In genomic region chr10:26335574-26336093, GRCh38 we compare ENCODE assay signal across 9 cellular contexts.
A peak's percentile ranks its signal among the peaks of the same experiment; 100 is the strongest.
DNase-seq lines count a peak whose midpoint lies in the region; ATAC-seq and TF ChIP-seq lines count a peak whose summit lies in the region.
"Had no signal": no experiment of that assay in that cellular context is flagged by ENCODE, and none has a peak within 500 bp of the region (broad histone marks: within the 10 kb centered on the region; RNA-seq: fewer than 3 reads in every experiment).

No MANE protein-coding gene starts in this region.

- H3K36me3 ChIP-seq in MG63 = no peaks in the 10 kb centered on the region

- H3K27ac Mint-ChIP-seq in immature natural killer cell = peak overlapping the region in 4 of 6 donors; percentile 20 to 72 (median 64)
- H3K27ac Mint-ChIP-seq: brain had no signal

- H3K36me3 Mint-ChIP-seq in immature natural killer cell = peaks cover 0 to 6% (median 3%) of the 10 kb centered on the region in 3 donors

- TF ChIP-seq CTCF in GM13976 (IDR thresholded peaks at IDR 0.05; ENCODE audit: borderline replicate concordance, control extremely low read depth, extremely low read depth, insufficient read depth, missing control alignments) (no peak), HL-60 (IDR thresholded peaks at IDR 0.05; ENCODE audit: insufficient read depth, low read length) (no peak)

- H3K4me1 Mint-ChIP-seq in immature natural killer cell = peaks cover 8 to 9% of the 10 kb centered on the region in 2 donors

- in situ Hi-C loops in GM13976 (cut with MboI; ENCODE audit: low sequenced_read_pairs, unreplicated experiment) = loop anchor here (10.0 to 25.0 kb wide), 3 partner anchors 229 to 529 kb away; partner anchors contain the start of genes ABI1 and PDSS1

- H3K4me3 Mint-ChIP-seq in immature natural killer cell = peak overlapping the region; percentile 83 to 87 (median 85)

- peaks cover 1 to 5% (median 2%) of the 10 kb centered on the region in 3 donors for H3K27me3 Mint-ChIP-seq in immature natural killer cell (ENCODE audit: low read depth in 3 of 3)

- H3K9me3 ChIP-seq in MG63 = peaks cover 2% of the 10 kb centered on the region; the same call in 1 of the 2 replicates

- DNase-seq in GM13976 (ENCODE audit: low spot score) (peak; percentile 54), HL-60 (ENCODE audit: low read depth in 1 of 2, low spot score in 1 of 2) (peak in 1 of 2 experiments; percentile 19), immature natural killer cell (no peak), NCI-H2171 (lab: John Stamatoyannopoulos, UW) (no peak), MG63 (no peak), GM03348 (ENCODE audit: low spot score) (no peak)
- DNase-seq in activated effector memory CD4-positive, alpha-beta T cell treated with Interleukin-2 at 50 U/mL for 16 hours = no peak

- peak; percentile 68 for ATAC-seq in GM21526 (IDR thresholded peaks at IDR 0.05; ENCODE audit: low FRiP score, unreplicated experiment)

- H3K4me3 ChIP-seq in HL-60 (replicated peaks; ENCODE audit: insufficient read depth, low read length) (peak overlapping the region; percentile 18; the same call in 1 of the 2 replicates), MG63 (no peak overlapping the region)

- no peak overlapping the region for H3K27ac ChIP-seq in HL-60 (replicated peaks)

- H3K27me3 ChIP-seq in HL-60 (ENCODE audit: insufficient read depth, poor library complexity, severe bottlenecking) (no peaks in the 10 kb centered on the region), MG63 (no peaks in the 10 kb centered on the region)

- peaks cover 4 to 9% (median 6%) of the 10 kb centered on the region in 6 donors for H3K9me3 Mint-ChIP-seq in immature natural killer cell
